ENCODE assay signal across 9 cellular contexts in the genomic region with DNA sequence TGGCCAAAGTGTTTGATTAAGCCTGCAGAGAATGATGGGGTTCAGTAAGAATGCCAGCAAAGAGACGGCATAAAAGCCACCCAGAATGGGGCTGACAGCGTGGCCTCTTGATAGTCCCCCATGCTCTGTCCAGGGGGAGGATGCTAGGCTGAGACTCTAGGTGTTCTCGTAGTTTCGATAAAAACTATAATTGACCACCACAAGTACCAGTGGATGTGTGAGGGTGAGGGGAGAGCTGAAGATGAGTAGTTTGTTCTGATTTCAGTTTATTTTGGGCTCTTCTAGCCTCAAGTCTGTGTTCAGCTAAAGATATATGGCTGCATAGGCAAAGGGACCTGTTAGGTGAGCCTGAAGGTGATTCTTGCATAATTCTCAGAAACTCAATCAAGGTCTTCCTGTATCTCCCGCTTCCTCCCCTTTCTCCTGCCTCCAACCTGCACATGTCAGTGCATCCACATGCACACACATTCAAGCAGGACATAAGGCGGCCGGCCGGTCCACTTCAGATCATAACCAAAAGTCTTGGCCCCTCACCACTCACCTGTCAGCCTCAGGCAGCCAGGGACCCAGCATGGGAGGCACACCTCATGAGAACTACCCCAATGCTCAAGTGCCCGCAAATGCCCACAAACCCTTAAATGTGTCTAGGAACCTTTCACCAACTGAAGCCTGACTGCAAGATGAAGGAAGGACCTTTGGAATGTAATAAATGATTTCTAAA. TPM values are rescaled to one million over a fixed set of nuclear protein-coding genes. Genes with fewer than 3 reads are reported as not detected.
DNase-seq lines count a peak whose midpoint lies in the region; ATAC-seq and TF ChIP-seq lines count a peak whose summit lies in the region.
"Had no signal": no experiment of that assay in that cellular context is flagged by ENCODE, and none has a peak within 500 bp of the region (broad histone marks: within the 10 kb centered on the region; RNA-seq: fewer than 3 reads in every experiment).

No MANE protein-coding gene starts in this region.

- H3K36me3 Mint-ChIP-seq in activated naive CD8-positive, alpha-beta T cell treated with anti-CD3 and anti-CD28 coated beads, Interleukin-2, amount 50 U/mL, for 24 hours (ENCODE audit: low read depth) = peaks cover 1% of the 10 kb centered on the region

- H3K4me3 Mint-ChIP-seq in activated naive CD8-positive, alpha-beta T cell treated with anti-CD3 and anti-CD28 coated beads, Interleukin-2, amount 50 U/mL, for 24 hours = peak overlapping the region; percentile 59
- H3K4me3 Mint-ChIP-seq: endodermal cell had no signal

- peaks cover 98% of the 10 kb centered on the region for H3K4me1 Mint-ChIP-seq in activated naive CD8-positive, alpha-beta T cell treated with anti-CD3 and anti-CD28 coated beads, Interleukin-2, amount 50 U/mL, for 24 hours

- TF ChIP-seq EP300 in upper lobe of left lung (IDR thresholded peaks at IDR 0.05) (no peak), sigmoid colon (IDR thresholded peaks at IDR 0.05) (no peak)

- H3K4me3 ChIP-seq in right cardiac atrium (ENCODE audit: low read length) (no peak overlapping the region), upper lobe of left lung (no peak overlapping the region), sigmoid colon (no peak overlapping the region), colonic mucosa (no peak overlapping the region)

- WGBS in right cardiac atrium = 73% methylated on average over 9 of the region's 9 CpGs
- WGBS in upper lobe of left lung, 2 donors = 69 to 80% methylated on average over 9 of the region's 9 CpGs
- WGBS in sigmoid colon, 2 donors = 59 to 79% methylated on average over 9 of the region's 9 CpGs

- ATAC-seq in right cardiac atrium (no peak), Right ventricle myocardium superior (ENCODE audit: poor library complexity) (no peak), HG03354 (IDR thresholded peaks at IDR 0.05; ENCODE audit: poor library complexity, severe bottlenecking, unreplicated experiment) (peak; percentile 13), upper lobe of left lung (ENCODE audit: low FRiP score in 2 of 2) (no peak), HG03095 (IDR thresholded peaks at IDR 0.05; ENCODE audit: unreplicated experiment) (no peak)
- ATAC-seq in activated naive CD8-positive, alpha-beta T cell treated with anti-CD3 and anti-CD28 coated beads, Interleukin-2, amount 50 U/mL, for 24 hours = no peak

- H3K27ac Mint-ChIP-seq in activated naive CD8-positive, alpha-beta T cell treated with anti-CD3 and anti-CD28 coated beads, Interleukin-2, amount 50 U/mL, for 24 hours = peak overlapping the region; percentile 84
- H3K27ac Mint-ChIP-seq: endodermal cell had no signal

- H3K9me3 ChIP-seq in right cardiac atrium (ENCODE audit: control insufficient read depth, low read length) (no peaks in the 10 kb centered on the region), upper lobe of left lung (no peaks in the 10 kb centered on the region), sigmoid colon (no peaks in the 10 kb centered on the region), colonic mucosa (no peaks in the 10 kb centered on the region)

- intact Hi-C loops in right cardiac atrium (cut with DNase I) = no loop called here
- intact Hi-C loops in Right ventricle myocardium superior (cut with DNase I) = no loop called here
- intact Hi-C loops in sigmoid colon (cut with DNase I) = no loop called here
- intact Hi-C loops in colonic mucosa (cut with DNase I) = no loop called here

- H3K9me3 Mint-ChIP-seq in activated naive CD8-positive, alpha-beta T cell treated with anti-CD3 and anti-CD28 coated beads, Interleukin-2, amount 50 U/mL, for 24 hours = no peaks in the 10 kb centered on the region
- H3K9me3 Mint-ChIP-seq: endodermal cell had no signal

- no peak for TF ChIP-seq CTCF in upper lobe of left lung (IDR thresholded peaks at IDR 0.05)
- no peak for TF ChIP-seq CTCF in sigmoid colon (IDR thresholded peaks at IDR 0.05)
- no peak for TF ChIP-seq CTCF in colonic mucosa (IDR thresholded peaks at IDR 0.05)

- H3K27ac ChIP-seq in right cardiac atrium (ENCODE audit: low read length) (no peak overlapping the region), upper lobe of left lung (peak overlapping the region; percentile 25 to 80 (median 66)), sigmoid colon (peak overlapping the region in 2 of 4 donors; percentile 29 to 31), colonic mucosa (no peak overlapping the region)

- DNase-seq in right cardiac atrium = peak in 2 of 3 donors; percentile 14 to 32
- DNase-seq in Right ventricle myocardium superior = no peak
- DNase-seq in activated naive CD8-positive, alpha-beta T cell treated with anti-CD3 and anti-CD28 coated beads, Interleukin-2, amount 50 U/mL, for 24 hours = no peak
- no peak for DNase-seq in upper lobe of left lung
- DNase-seq in sigmoid colon = no peak
- no peak for DNase-seq in colonic mucosa
- DNase-seq: endodermal cell had no signal

- H3K36me3 ChIP-seq in upper lobe of left lung (no peaks in the 10 kb centered on the region), sigmoid colon (no peaks in the 10 kb centered on the region), colonic mucosa (no peaks in the 10 kb centered on the region)

- no peaks in the 10 kb centered on the region for H3K27me3 ChIP-seq in right cardiac atrium (ENCODE audit: control insufficient read depth, insufficient read depth)
- H3K27me3 ChIP-seq in upper lobe of left lung = no peaks in the 10 kb centered on the region
- H3K27me3 ChIP-seq in sigmoid colon = no peaks in the 10 kb centered on the region
- H3K27me3 ChIP-seq in colonic mucosa = no peaks in the 10 kb centered on the region

- no peak overlapping the region for H3K9ac ChIP-seq in colonic mucosa (ENCODE audit: low read depth in 2 of 2, low read length in 2 of 2)

- TF ChIP-seq POLR2A in upper lobe of left lung (IDR thresholded peaks at IDR 0.05) (no peak), sigmoid colon (IDR thresholded peaks at IDR 0.05) (no peak)

- H3K4me1 ChIP-seq in right cardiac atrium (ENCODE audit: control insufficient read depth, insufficient read depth, low read length) (peaks cover 38% of the 10 kb centered on the region), upper lobe of left lung (peaks cover 82 to 100% (median 94%) of the 10 kb centered on the region in 4 donors), sigmoid colon (peaks cover 0 to 23% (median 15%) of the 10 kb centered on the region in 4 donors), colonic mucosa (no peaks in the 10 kb centered on the region)

- no peaks in the 10 kb centered on the region for H3K27me3 Mint-ChIP-seq in activated naive CD8-positive, alpha-beta T cell treated with anti-CD3 and anti-CD28 coated beads, Interleukin-2, amount 50 U/mL, for 24 hours

RNA-seq across cellular contexts. Expression of a gene that starts 31.2 kb away (rescaled TPM):
- total RNA-seq in right cardiac atrium (10 to 100 TPM; 14.9 to 22.3 (median 17.2) TPM), Right ventricle myocardium superior (14.0 TPM), upper lobe of left lung (10 to 100 TPM; 36.3 to 80.1 (median 54.4) TPM), sigmoid colon (10 to 100 TPM in 3 of 4 donors, 1 to 10 TPM in 1; 8.8 to 18.0 (median 15.0) TPM), colonic mucosa (1 to 10 TPM; 5.3 to 6.6 TPM)
- polyA plus RNA-seq in right cardiac atrium (12.4 TPM), sigmoid colon (10 to 100 TPM in 1 of 3 donors, 1 to 10 TPM in 2; 1.8 to 16.6 (median 4.2) TPM)

Comparison
In these comparisons a context has a peak if more than half of its experiments do, and no peak if none do; other contexts are left out.
1. DNase-seq: peak in right cardiac atrium (2 of 3); none in Right ventricle myocardium superior (single experiment), activated naive CD8-positive, alpha-beta T cell treated with anti-CD3 and anti-CD28 coated beads, Interleukin-2, amount 50 U/mL, for 24 hours (single experiment), upper lobe of left lung (0 of 2), sigmoid colon (single experiment) and colonic mucosa (single experiment).
2. H3K27ac ChIP-seq: peak in upper lobe of left lung (4 of 4); none in right cardiac atrium (single experiment) and colonic mucosa (single experiment).